Comparison of ENCODE assay signal across 22 cellular contexts in genomic region chr2:239078128-239078924, GRCh38.
DNase-seq lines count a peak whose midpoint lies in the region; ATAC-seq and TF ChIP-seq lines count a peak whose summit lies in the region.
"Had no signal": no experiment of that assay in that cellular context is flagged by ENCODE, and none has a peak within 500 bp of the region (broad histone marks: within the 10 kb centered on the region; RNA-seq: fewer than 3 reads in every experiment).

No MANE protein-coding gene starts in this region.

- TF ChIP-seq POLR2A in ovary (IDR thresholded peaks at IDR 0.05): no peak

- H3K27me3 ChIP-seq in ovary: no peaks in the 10 kb centered on the region
- H3K27me3 ChIP-seq: BLaER1 had no signal

- POLR2A ChIA-PET in T-cell (lab: Charles Lee): no interaction called here

- no peaks in the 10 kb centered on the region for H3K4me1 Mint-ChIP-seq in activated naive CD4-positive, alpha-beta T cell treated with anti-CD3 and anti-CD28 coated beads, Interleukin-2, amount 10 ng/mL, durations not matched to agents 7 days and 5 days
- H3K4me1 Mint-ChIP-seq in activated naive CD4-positive, alpha-beta T cell treated with anti-CD3 and anti-CD28 coated beads for 36 hours (ENCODE audit: low read depth): no peaks in the 10 kb centered on the region
- H3K4me1 Mint-ChIP-seq in mesothelial cell of epicardium: peaks cover 34% of the 10 kb centered on the region
- no peaks in the 10 kb centered on the region for H3K4me1 Mint-ChIP-seq in T-cell
- H3K4me1 Mint-ChIP-seq: B cell; CD14-positive monocyte; CD4-positive, CD25-positive, alpha-beta regulatory T cell; CD8-positive, alpha-beta memory T cell had no signal

- no peak for TF ChIP-seq EP300 in ovary (IDR thresholded peaks at IDR 0.05)

- peak overlapping the region; percentile 52 for H3K27ac Mint-ChIP-seq in activated naive CD4-positive, alpha-beta T cell treated with anti-CD3 and anti-CD28 coated beads, Interleukin-2, amount 10 ng/mL, durations not matched to agents 7 days and 5 days
- H3K27ac Mint-ChIP-seq in activated naive CD4-positive, alpha-beta T cell treated with anti-CD3 and anti-CD28 coated beads for 36 hours: no peak overlapping the region
- H3K27ac Mint-ChIP-seq in mesothelial cell of epicardium (peak overlapping the region; percentile 72), T-cell (no peak overlapping the region)
- H3K27ac Mint-ChIP-seq: B cell; CD4-positive, alpha-beta memory T cell had no signal

- peaks cover 42% of the 10 kb centered on the region for H3K36me3 Mint-ChIP-seq in activated naive CD4-positive, alpha-beta T cell treated with anti-CD3 and anti-CD28 coated beads, Interleukin-2, amount 10 ng/mL, durations not matched to agents 7 days and 5 days
- peaks cover 10% of the 10 kb centered on the region for H3K36me3 Mint-ChIP-seq in activated naive CD4-positive, alpha-beta T cell treated with anti-CD3 and anti-CD28 coated beads for 36 hours (ENCODE audit: low read depth)
- H3K36me3 Mint-ChIP-seq in mesothelial cell of epicardium (peaks cover 5% of the 10 kb centered on the region), T-cell (peaks cover 52% of the 10 kb centered on the region)

- H3K4me1 ChIP-seq in ovary (ENCODE audit: insufficient read depth): no peaks in the 10 kb centered on the region
- H3K4me1 ChIP-seq: A549, Caco-2 had no signal

- no peak overlapping the region for H3K4me3 ChIP-seq in ovary
- H3K4me3 ChIP-seq: A549, BLaER1 had no signal

- no peak for ATAC-seq in SK-N-SH treated with all-trans-retinoic acid at 6 μM for 48 hours
- no peak for ATAC-seq in T-cell (replicated peaks in 1 of 4)
- ATAC-seq: A549 had no signal

- H3K9me3 Mint-ChIP-seq in activated naive CD4-positive, alpha-beta T cell treated with anti-CD3 and anti-CD28 coated beads, Interleukin-2, amount 10 ng/mL, durations not matched to agents 7 days and 5 days: no peaks in the 10 kb centered on the region
- H3K9me3 Mint-ChIP-seq in activated naive CD4-positive, alpha-beta T cell treated with anti-CD3 and anti-CD28 coated beads for 36 hours: no peaks in the 10 kb centered on the region
- H3K9me3 Mint-ChIP-seq in mesothelial cell of epicardium (no peaks in the 10 kb centered on the region), T-cell (no peaks in the 10 kb centered on the region)
- H3K9me3 Mint-ChIP-seq: CD4-positive, alpha-beta memory T cell; CD8-positive, alpha-beta memory T cell had no signal

- H3K4me3 Mint-ChIP-seq in activated naive CD4-positive, alpha-beta T cell treated with anti-CD3 and anti-CD28 coated beads, Interleukin-2, amount 10 ng/mL, durations not matched to agents 7 days and 5 days: no peak overlapping the region
- H3K4me3 Mint-ChIP-seq in activated naive CD4-positive, alpha-beta T cell treated with anti-CD3 and anti-CD28 coated beads for 36 hours: no peak overlapping the region
- H3K4me3 Mint-ChIP-seq in mesothelial cell of epicardium (no peak overlapping the region), T-cell (no peak overlapping the region)
- H3K4me3 Mint-ChIP-seq: B cell; CD14-positive monocyte; CD4-positive, alpha-beta memory T cell; CD4-positive, CD25-positive, alpha-beta regulatory T cell had no signal

- CTCF ChIA-PET in activated naive CD4-positive, alpha-beta T cell treated with anti-CD3 and anti-CD28 coated beads, Interleukin-2, amount 10 ng/mL, durations not matched to agents 7 days and 5 days (lab: Charles Lee): no interaction called here
- CTCF ChIA-PET in activated naive CD4-positive, alpha-beta T cell treated with anti-CD3 and anti-CD28 coated beads for 36 hours (lab: Charles Lee): no interaction called here
- CTCF ChIA-PET in T-cell (lab: Charles Lee): no interaction called here

- no peaks in the 10 kb centered on the region for H3K36me3 ChIP-seq in ovary

- WGBS in ovary, 3 donors: 81 to 82% (median 81%) methylated on average over 25 of the region's 25 CpGs

- no peak for DNase-seq in activated naive CD4-positive, alpha-beta T cell treated with anti-CD3 and anti-CD28 coated beads, Interleukin-2, amount 10 ng/mL, durations not matched to agents 7 days and 5 days
- no peak for DNase-seq in activated naive CD4-positive, alpha-beta T cell treated with anti-CD3 and anti-CD28 coated beads for 36 hours
- peak; percentile 83 for DNase-seq in SK-N-DZ (ENCODE audit: low spot score)
- DNase-seq in mesothelial cell of epicardium (ENCODE audit: low spot score in 2 of 2, unreplicated experiment in 2 of 2): peak in 1 of 2 experiments; percentile 55
- no peak for DNase-seq in ovary
- no peak for DNase-seq in amygdala (lab: John Stamatoyannopoulos, UW)
- DNase-seq in T-cell: no peak
- DNase-seq: AML-193; C1 segment of cervical spinal cord; Caco-2; Calu3; CD4-positive, alpha-beta memory T cell; CD4-positive, CD25-positive, alpha-beta regulatory T cell; CD8-positive, alpha-beta memory T cell; DMS79 treated with DMSO at 0.1 percent for 48 hours; GF-D8 had no signal

- no peaks in the 10 kb centered on the region for H3K27me3 Mint-ChIP-seq in activated naive CD4-positive, alpha-beta T cell treated with anti-CD3 and anti-CD28 coated beads, Interleukin-2, amount 10 ng/mL, durations not matched to agents 7 days and 5 days
- H3K27me3 Mint-ChIP-seq in activated naive CD4-positive, alpha-beta T cell treated with anti-CD3 and anti-CD28 coated beads for 36 hours (ENCODE audit: low read depth): no peaks in the 10 kb centered on the region
- H3K27me3 Mint-ChIP-seq in mesothelial cell of epicardium (ENCODE audit: low read depth): no peaks in the 10 kb centered on the region
- no peaks in the 10 kb centered on the region for H3K27me3 Mint-ChIP-seq in T-cell
- H3K27me3 Mint-ChIP-seq: B cell; CD4-positive, alpha-beta memory T cell; CD4-positive, CD25-positive, alpha-beta regulatory T cell; CD8-positive, alpha-beta memory T cell had no signal

- H3K27ac ChIP-seq in ovary: no peak overlapping the region
- H3K27ac ChIP-seq: 22Rv1, A549, BLaER1 had no signal

- H3K9me3 ChIP-seq in ovary: no peaks in the 10 kb centered on the region
- H3K9me3 ChIP-seq: A549, BLaER1, Caco-2 had no signal

- intact Hi-C loops in activated naive CD4-positive, alpha-beta T cell treated with anti-CD3 and anti-CD28 coated beads for 36 hours (cut with micrococcal nuclease): no loop called here
- intact Hi-C loops in ovary (cut with DNase I): no loop called here

- TF ChIP-seq CTCF in mesothelial cell of epicardium (IDR thresholded peaks at IDR 0.05; ENCODE audit: unreplicated experiment) (no peak), ovary (IDR thresholded peaks at IDR 0.05) (no peak)

TF ChIP-seq in SK-N-SH treated with all-trans-retinoic acid at 6 μM for 48 hours, 23 proteins besides CTCF, POLR2A, EP300 and RAD21:
- TF ChIP-seq TCF4 (CRISPR knock-in tag; IDR thresholded peaks at IDR 0.05; ENCODE audit: borderline replicate concordance): peak; percentile 71
- no peak for TF ChIP-seq CREB5 (CRISPR knock-in tag; IDR thresholded peaks at IDR 0.05; ENCODE audit: low read depth)
TF ChIP-seq in SK-N-SH treated with all-trans-retinoic acid at 6 μM for 48 hours: peak in this region for 1.

Comparison
In these comparisons a context has a peak if more than half of its experiments do, and no peak if none do; other contexts are left out.
1. H3K27ac Mint-ChIP-seq: peak in activated naive CD4-positive, alpha-beta T cell treated with anti-CD3 and anti-CD28 coated beads, Interleukin-2, amount 10 ng/mL, durations not matched to agents 7 days and 5 days (single experiment) and mesothelial cell of epicardium (single experiment); none in activated naive CD4-positive, alpha-beta T cell treated with anti-CD3 and anti-CD28 coated beads for 36 hours (single experiment) and T-cell (0 of 2).